In genomic region chr6:15585936-15586335, GRCh38 we compare ENCODE assay signal across 1 cellular context.
TF ChIP-seq lines count a peak whose summit lies in the region.

No MANE protein-coding gene starts in this region.

TF ChIP-seq in HEK293, 187 proteins besides CTCF, POLR2A, EP300 and RAD21 (continued from another document):
- TF ChIP-seq, protein P1, sequence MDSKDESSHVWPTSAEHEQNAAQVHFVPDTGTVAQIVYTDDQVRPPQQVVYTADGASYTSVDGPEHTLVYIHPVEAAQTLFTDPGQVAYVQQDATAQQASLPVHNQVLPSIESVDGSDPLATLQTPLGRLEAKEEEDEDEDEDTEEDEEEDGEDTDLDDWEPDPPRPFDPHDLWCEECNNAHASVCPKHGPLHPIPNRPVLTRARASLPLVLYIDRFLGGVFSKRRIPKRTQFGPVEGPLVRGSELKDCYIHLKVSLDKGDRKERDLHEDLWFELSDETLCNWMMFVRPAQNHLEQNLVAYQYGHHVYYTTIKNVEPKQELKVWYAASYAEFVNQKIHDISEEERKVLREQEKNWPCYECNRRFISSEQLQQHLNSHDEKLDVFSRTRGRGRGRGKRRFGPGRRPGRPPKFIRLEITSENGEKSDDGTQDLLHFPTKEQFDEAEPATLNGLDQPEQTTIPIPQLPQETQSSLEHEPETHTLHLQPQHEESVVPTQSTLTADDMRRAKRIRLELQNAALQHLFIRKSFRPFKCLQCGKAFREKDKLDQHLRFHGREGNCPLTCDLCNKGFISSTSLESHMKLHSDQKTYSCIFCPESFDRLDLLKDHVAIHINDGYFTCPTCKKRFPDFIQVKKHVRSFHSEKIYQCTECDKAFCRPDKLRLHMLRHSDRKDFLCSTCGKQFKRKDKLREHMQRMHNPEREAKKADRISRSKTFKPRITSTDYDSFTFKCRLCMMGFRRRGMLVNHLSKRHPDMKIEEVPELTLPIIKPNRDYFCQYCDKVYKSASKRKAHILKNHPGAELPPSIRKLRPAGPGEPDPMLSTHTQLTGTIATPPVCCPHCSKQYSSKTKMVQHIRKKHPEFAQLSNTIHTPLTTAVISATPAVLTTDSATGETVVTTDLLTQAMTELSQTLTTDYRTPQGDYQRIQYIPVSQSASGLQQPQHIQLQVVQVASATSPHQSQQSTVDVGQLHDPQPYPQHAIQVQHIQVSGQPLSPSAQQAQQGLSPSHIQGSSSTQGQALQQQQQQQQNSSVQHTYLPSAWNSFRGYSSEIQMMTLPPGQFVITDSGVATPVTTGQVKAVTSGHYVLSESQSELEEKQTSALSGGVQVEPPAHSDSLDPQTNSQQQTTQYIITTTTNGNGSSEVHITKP (tag by site-specific recombination; IDR thresholded peaks at IDR 0.05), result peak; percentile 89
- no peak for TF ChIP-seq BCL6B (tag by site-specific recombination; IDR thresholded peaks at IDR 0.05)
